1 cellular context compared by ENCODE assay signal in genomic region chr15:91857224-91857585, GRCh38.
TF ChIP-seq lines count a peak whose summit lies in the region.

No MANE protein-coding gene starts in this region.

TF ChIP-seq in HepG2, 621 proteins besides CTCF, POLR2A, EP300 and RAD21:
- TF ChIP-seq ZBTB2 (CRISPR knock-in tag; IDR thresholded peaks at IDR 0.05; ENCODE audit: low read depth) (no peak), GATAD1 (CRISPR knock-in tag; IDR thresholded peaks at IDR 0.05) (no peak), PREB (CRISPR knock-in tag; IDR thresholded peaks at IDR 0.05) (no peak), ZNF3 (CRISPR knock-in tag; IDR thresholded peaks at IDR 0.05) (no peak), ZNF264 (CRISPR knock-in tag; IDR thresholded peaks at IDR 0.05) (no peak), TCF7 (IDR thresholded peaks at IDR 0.05; ENCODE audit: low read depth) (no peak), TRIM22 (IDR thresholded peaks at IDR 0.05) (no peak), GZF1 (CRISPR knock-in tag; IDR thresholded peaks at IDR 0.05) (no peak), PITX1 (CRISPR knock-in tag; IDR thresholded peaks at IDR 0.05) (no peak), ZBTB37 (CRISPR knock-in tag; IDR thresholded peaks at IDR 0.05) (no peak), NFIC (IDR thresholded peaks at IDR 0.05; ENCODE audit: low read length) (no peak), PRDM4 (CRISPR knock-in tag; IDR thresholded peaks at IDR 0.05; ENCODE audit: borderline replicate concordance) (no peak), ZFP82 (CRISPR knock-in tag; IDR thresholded peaks at IDR 0.05; ENCODE audit: borderline replicate concordance) (no peak)
- TF ChIP-seq, protein P1, sequence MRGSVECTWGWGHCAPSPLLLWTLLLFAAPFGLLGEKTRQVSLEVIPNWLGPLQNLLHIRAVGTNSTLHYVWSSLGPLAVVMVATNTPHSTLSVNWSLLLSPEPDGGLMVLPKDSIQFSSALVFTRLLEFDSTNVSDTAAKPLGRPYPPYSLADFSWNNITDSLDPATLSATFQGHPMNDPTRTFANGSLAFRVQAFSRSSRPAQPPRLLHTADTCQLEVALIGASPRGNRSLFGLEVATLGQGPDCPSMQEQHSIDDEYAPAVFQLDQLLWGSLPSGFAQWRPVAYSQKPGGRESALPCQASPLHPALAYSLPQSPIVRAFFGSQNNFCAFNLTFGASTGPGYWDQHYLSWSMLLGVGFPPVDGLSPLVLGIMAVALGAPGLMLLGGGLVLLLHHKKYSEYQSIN (CRISPR knock-in tag; IDR thresholded peaks at IDR 0.05; ENCODE audit: borderline replicate concordance), result no peak
